ENCODE assay signal across 29 cellular contexts in the genomic region with DNA sequence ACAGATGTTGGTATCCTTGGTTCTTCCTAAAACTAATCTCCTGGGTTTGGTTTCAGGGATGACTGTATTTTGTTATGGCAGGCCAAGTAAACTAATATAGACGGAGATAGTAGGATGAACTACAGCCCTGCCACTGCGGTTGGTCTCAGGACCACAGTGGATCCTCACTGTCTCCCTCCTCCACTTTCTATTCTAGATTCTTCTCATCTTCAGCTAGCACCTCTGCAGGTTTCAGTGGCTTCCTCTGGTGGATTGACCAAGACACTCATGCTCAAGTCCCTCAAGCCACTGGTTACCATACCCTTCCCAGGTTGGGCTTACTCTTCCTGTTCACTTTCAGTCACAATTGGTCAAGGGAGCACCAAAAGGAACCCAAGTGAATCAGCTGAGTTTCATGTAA.
"Had no signal": no experiment of that assay in that cellular context is flagged by ENCODE, and none has a peak within 500 bp of the region (broad histone marks: within the 10 kb centered on the region; RNA-seq: fewer than 3 reads in every experiment).

No MANE protein-coding gene starts in this region.

- H3K79me2 ChIP-seq: hepatocyte had no signal

- H3K4me1 ChIP-seq: colonic mucosa, esophagus squamous epithelium, foreskin keratinocyte, gastrocnemius medialis, gastroesophageal sphincter, heart left ventricle, heart right ventricle had no signal

- H3K4me3 ChIP-seq: colonic mucosa, coronary artery, dorsolateral prefrontal cortex, esophagus squamous epithelium, gastrocnemius medialis, gastroesophageal sphincter, heart left ventricle, heart right ventricle, hepatocyte had no signal

- H3K4me2 ChIP-seq: hepatocyte had no signal

- H3K9me3 ChIP-seq: colonic mucosa, esophagus squamous epithelium, gastrocnemius medialis had no signal

- H3K36me3 ChIP-seq: colonic mucosa, esophagus squamous epithelium, gastrocnemius medialis, gastroesophageal sphincter, heart left ventricle, heart right ventricle had no signal

- H3K27me3 ChIP-seq: colonic mucosa, esophagus squamous epithelium, foreskin keratinocyte, gastrocnemius medialis, gastroesophageal sphincter, hepatocyte had no signal

- DNase-seq: colonic mucosa; cortex of kidney; dermis blood vessel endothelial cell; dorsolateral prefrontal cortex; effector CD4-positive, alpha-beta T cell; effector CD8-positive, alpha-beta T cell; effector memory CD4-positive, alpha-beta T cell; effector memory CD8-positive, alpha-beta T cell; endodermal cell; erythroblast; esophagus squamous epithelium; foreskin fibroblast; foreskin keratinocyte; foreskin melanocyte; gastrocnemius medialis; glutamatergic neuron; head of caudate nucleus; heart left ventricle; heart right ventricle; hippocampal formation had no signal

- H3K27ac ChIP-seq: colonic mucosa, coronary artery, dorsolateral prefrontal cortex, epithelial cell of prostate, esophagus squamous epithelium, foreskin keratinocyte, gastrocnemius medialis, gastroesophageal sphincter, heart left ventricle, heart right ventricle, hepatocyte had no signal

- H2AFZ ChIP-seq: hepatocyte had no signal

- ATAC-seq: effector memory CD8-positive, alpha-beta T cell; esophagus mucosa; foreskin keratinocyte; gastrocnemius medialis; gastroesophageal sphincter; heart left ventricle; heart right ventricle had no signal

- FAIRE-seq: colon, endometrium, endothelial cell of umbilical vein, frontal cortex had no signal
